ENCODE assay signal across 25 cellular contexts in genomic region chr19:39982883-39983282, GRCh38. TPM values are rescaled to one million over a fixed set of nuclear protein-coding genes. Genes with fewer than 3 reads are reported as not detected.
A peak's percentile ranks its signal among the peaks of the same experiment; 100 is the strongest.
DNase-seq lines count a peak whose midpoint lies in the region; ATAC-seq, FAIRE-seq and TF ChIP-seq lines count a peak whose summit lies in the region.
"Had no signal": no experiment of that assay in that cellular context is flagged by ENCODE, and none has a peak within 500 bp of the region (broad histone marks: within the 10 kb centered on the region; RNA-seq: fewer than 3 reads in every experiment).

No MANE protein-coding gene starts in this region.

- ATAC-seq in WTC11, result no peak
- ATAC-seq: GM12878 had no signal

- H3K9me3 Mint-ChIP-seq in Calu3 (ENCODE audit: low read depth, unreplicated experiment), result peaks cover 21% of the 10 kb centered on the region
- H3K9me3 Mint-ChIP-seq in WTC11, result peaks cover 41% of the 10 kb centered on the region

- H3K4me3 ChIP-seq in uterus, result no peak overlapping the region
- H3K4me3 ChIP-seq: BLaER1, GM12878 had no signal

- H3K36me3 ChIP-seq in uterus, result no peaks in the 10 kb centered on the region

- peaks cover 0 to 27% of the 10 kb centered on the region in 2 donors for H3K9me3 ChIP-seq in uterus
- H3K9me3 ChIP-seq: BE2C had no signal

- H3K36me3 Mint-ChIP-seq in Calu3 (ENCODE audit: insufficient read depth, unreplicated experiment) (peaks cover 94% of the 10 kb centered on the region), WTC11 (peaks cover 86% of the 10 kb centered on the region)

- TF ChIP-seq POLR2A in uterus (IDR thresholded peaks at IDR 0.05), result no peak

- intact Hi-C loops in Calu3 (cut with micrococcal nuclease; ENCODE audit: unreplicated experiment), result no loop called here
- intact Hi-C loops in uterus (cut with DNase I; ENCODE audit: low total_unique reads), result no loop called here

- H3K4me1 Mint-ChIP-seq in Calu3 (ENCODE audit: low read depth, unreplicated experiment) (no peaks in the 10 kb centered on the region), WTC11 (no peaks in the 10 kb centered on the region)

- no peaks in the 10 kb centered on the region for H3K27me3 ChIP-seq in uterus
- H3K27me3 ChIP-seq: BE2C, BLaER1 had no signal

- POLR2A ChIA-PET in WTC11 (lab: Charles Lee), result no interaction called here

- H3K4me1 ChIP-seq in uterus, result no peaks in the 10 kb centered on the region
- H3K4me1 ChIP-seq: BE2C, BLaER1 had no signal

- no peaks in the 10 kb centered on the region for H3K27me3 Mint-ChIP-seq in Calu3 (ENCODE audit: unreplicated experiment)
- H3K27me3 Mint-ChIP-seq in WTC11 (ENCODE audit: low read depth), result peaks cover 5% of the 10 kb centered on the region; the same call in 1 of the 2 replicates
- H3K27me3 Mint-ChIP-seq: CD4-positive, alpha-beta memory T cell had no signal

- H3K27ac Mint-ChIP-seq in Calu3 (ENCODE audit: unreplicated experiment), result peak overlapping the region; percentile 44
- H3K27ac Mint-ChIP-seq in WTC11, result no peak overlapping the region
- H3K27ac Mint-ChIP-seq: CD14-positive monocyte; CD4-positive, CD25-positive, alpha-beta regulatory T cell had no signal

- no peak overlapping the region for H3K4me3 Mint-ChIP-seq in Calu3 (ENCODE audit: low read depth, unreplicated experiment)
- no peak overlapping the region for H3K4me3 Mint-ChIP-seq in WTC11
- H3K4me3 Mint-ChIP-seq: CD14-positive monocyte; CD4-positive, alpha-beta memory T cell; CD4-positive, CD25-positive, alpha-beta regulatory T cell; CD8-positive, alpha-beta memory T cell had no signal

- BruUV-seq in Calu3 (replicated peaks; lab: Mats Ljungman, UMichigan), result no TSS peak

- no peak for TF ChIP-seq CTCF in Calu3 (IDR thresholded peaks at IDR 0.05; ENCODE audit: unreplicated experiment)
- no peak for TF ChIP-seq CTCF in WTC11 (IDR thresholded peaks at IDR 0.05)
- TF ChIP-seq CTCF in uterus (IDR thresholded peaks at IDR 0.05), result no peak

- peak; percentile 25 for FAIRE-seq in G401.6 (lab: Jason Lieb, UNC)
- FAIRE-seq: A204.1, D721Med, GM12878, GM12892, GM18507 had no signal

- no peak for DNase-seq in Calu3
- DNase-seq in WTC11 (ENCODE audit: low spot score), result no peak
- DNase-seq in mesenteric fat pad (ENCODE audit: low spot score), result peak; percentile 20
- DNase-seq in T-helper 2 cell, result no peak
- DNase-seq in KG1 (lab: John Stamatoyannopoulos, UW), result no peak
- no peak for DNase-seq in NCI-H226
- no peak for DNase-seq in uterus
- DNase-seq: 8988T; ACHN; BE2C; C1 segment of cervical spinal cord; CD4-positive, alpha-beta memory T cell; CD4-positive, CD25-positive, alpha-beta regulatory T cell; CD8-positive, alpha-beta memory T cell; COR-L47; DMS79 treated with DMSO at 0.1 percent for 48 hours; GDM1 had no signal

- CTCF ChIA-PET in Calu3 (lab: Charles Lee), result no interaction called here
- CTCF ChIA-PET in WTC11 (lab: Charles Lee), result no interaction called here

- H3K27ac ChIP-seq in uterus, result no peak overlapping the region
- H3K27ac ChIP-seq: BLaER1 had no signal

TF ChIP-seq in WTC11, 78 proteins besides CTCF, POLR2A, EP300 and RAD21:
- TF ChIP-seq HMGA2 (CRISPR knock-in tag; IDR thresholded peaks at IDR 0.05) (peak; percentile 44; the same call in 1 of the 2 replicates), ZBTB21 (CRISPR knock-in tag; IDR thresholded peaks at IDR 0.05; ENCODE audit: borderline replicate concordance) (no peak)

RNA-seq across cellular contexts. Expression of gene PSMC4, which starts 11.9 kb away (rescaled TPM):
- 300 and 316 TPM in 2 replicates for total RNA-seq in Calu3 (2022)
- total RNA-seq in WTC11 (2021), result 96.7 to 105 TPM (median 97.2 TPM) in 3 replicates
- 85.5 TPM for total RNA-seq in mesenteric fat pad
- 100 to 1,000 TPM in 1 of 4 donors, 10 to 100 TPM in 3; 59.4 to 162 (median 67.2) TPM for total RNA-seq in uterus

RNA-seq across cellular contexts. Expression of gene ZNF546, which starts 14.0 kb away (rescaled TPM):
- total RNA-seq in Calu3 (2022), result 4.7 and 5.7 TPM in 2 replicates
- 1.1 to 2.1 TPM (median 1.1 TPM) in 3 replicates for total RNA-seq in WTC11 (2021)
- total RNA-seq in mesenteric fat pad, result 3.9 TPM
- total RNA-seq in uterus, result 10 to 100 TPM in 1 of 4 donors, 1 to 10 TPM in 3; 1.0 to 18.9 (median 6.3) TPM

RNA-seq across cellular contexts. Expression of gene FCGBP, which starts 48.4 kb away (rescaled TPM):
- total RNA-seq in Calu3 (2022) (3.7 and 5.3 TPM in 2 replicates), WTC11 (2021) (2.8 to 4.4 TPM (median 3.5 TPM) in 3 replicates), mesenteric fat pad (108 TPM), uterus (10 to 100 TPM in 3 of 4 donors, 1 to 10 TPM in 1; 3.8 to 34.7 (median 11.4) TPM)
